Comparison of ENCODE assay signal across 2 cellular contexts in the genomic region with DNA sequence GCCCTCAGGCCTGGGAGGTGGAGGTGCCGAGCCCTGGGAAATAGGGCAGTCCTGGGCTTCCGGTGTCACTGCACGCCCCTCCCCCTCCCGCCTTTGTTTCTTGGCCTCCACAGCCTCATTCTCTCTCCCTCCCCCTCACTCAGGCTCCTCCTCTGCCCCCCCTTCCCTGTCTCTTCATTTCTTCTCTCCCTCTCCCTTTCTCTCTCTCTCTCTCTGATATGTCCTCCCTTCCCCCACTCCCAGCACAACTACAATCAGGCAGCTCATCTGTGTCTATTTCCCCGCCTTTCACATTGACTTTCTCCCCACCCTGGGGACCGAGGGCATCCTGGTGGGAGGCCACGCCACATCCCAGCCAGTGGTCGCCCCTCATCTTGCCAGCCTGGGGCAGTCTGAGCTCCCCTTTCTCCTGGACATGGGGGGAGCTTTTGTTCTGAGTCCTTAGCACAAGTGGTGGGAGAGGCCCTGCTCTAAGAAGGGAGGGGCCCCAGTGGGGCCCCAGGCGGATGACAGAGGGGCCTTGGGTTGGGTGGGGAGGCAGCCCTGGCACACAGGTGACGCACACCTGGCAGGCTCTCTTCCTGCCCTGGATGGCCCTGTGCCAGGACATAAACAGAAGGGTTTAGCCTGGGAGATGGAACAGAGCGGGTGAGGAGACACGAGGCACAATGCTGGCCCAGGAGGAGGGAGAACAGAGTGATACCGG.
TF ChIP-seq lines count a peak whose summit lies in the region.

No MANE protein-coding gene starts in this region.

TF ChIP-seq in K562, 482 proteins besides CTCF, POLR2A, EP300 and RAD21 (continued from another document and continues in another):
- TF ChIP-seq, protein P1, sequence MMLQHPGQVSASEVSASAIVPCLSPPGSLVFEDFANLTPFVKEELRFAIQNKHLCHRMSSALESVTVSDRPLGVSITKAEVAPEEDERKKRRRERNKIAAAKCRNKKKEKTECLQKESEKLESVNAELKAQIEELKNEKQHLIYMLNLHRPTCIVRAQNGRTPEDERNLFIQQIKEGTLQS (IDR thresholded peaks at IDR 0.05) = no peak
- TF ChIP-seq, protein P1 (CRISPR knock-in tag; conservative IDR thresholded peaks at IDR 0.05) = no peak
- TF ChIP-seq TBP (optimal IDR thresholded peaks at IDR 0.05; ENCODE audit: low read depth, low read length) (peak; percentile 38), ZNF282 (CRISPR knock-in tag; IDR thresholded peaks at IDR 0.05) (no peak), ETV5 (CRISPR knock-in tag; IDR thresholded peaks at IDR 0.05; ENCODE audit: low read depth) (no peak; the same call in 1 of the 2 replicates), ZNF586 (CRISPR knock-in tag; conservative IDR thresholded peaks at IDR 0.05) (no peak), ZNF165 (CRISPR knock-in tag; IDR thresholded peaks at IDR 0.05; ENCODE audit: borderline replicate concordance) (no peak), RFX1 (IDR thresholded peaks at IDR 0.05) (no peak), L3MBTL2 (IDR thresholded peaks at IDR 0.05) (no peak), PCBP1 (IDR thresholded peaks at IDR 0.05; ENCODE audit: low read depth, low read length, poor library complexity, severe bottlenecking) (no peak), ZBTB43 (CRISPR knock-in tag; IDR thresholded peaks at IDR 0.05) (no peak), PHTF2 (CRISPR knock-in tag; IDR thresholded peaks at IDR 0.05) (no peak), CXXC5 (CRISPR knock-in tag; IDR thresholded peaks at IDR 0.05) (no peak), JUNB (CRISPR knock-in tag; conservative IDR thresholded peaks at IDR 0.05) (no peak), ZNF354B (CRISPR knock-in tag; IDR thresholded peaks at IDR 0.05) (no peak), HES1 (IDR thresholded peaks at IDR 0.05; ENCODE audit: low read depth) (no peak), VEZF1 (CRISPR knock-in tag; IDR thresholded peaks at IDR 0.05) (peak; percentile 94), PRMT5 (CRISPR knock-in tag; IDR thresholded peaks at IDR 0.05) (no peak), SRSF7 (optimal IDR thresholded peaks at IDR 0.05; ENCODE audit: low read depth, low read length) (no peak), ARHGAP35 (IDR thresholded peaks at IDR 0.05; ENCODE audit: partially characterized antibody) (no peak)
- TF ChIP-seq, protein P2, sequence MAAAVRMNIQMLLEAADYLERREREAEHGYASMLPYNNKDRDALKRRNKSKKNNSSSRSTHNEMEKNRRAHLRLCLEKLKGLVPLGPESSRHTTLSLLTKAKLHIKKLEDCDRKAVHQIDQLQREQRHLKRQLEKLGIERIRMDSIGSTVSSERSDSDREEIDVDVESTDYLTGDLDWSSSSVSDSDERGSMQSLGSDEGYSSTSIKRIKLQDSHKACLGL (CRISPR knock-in tag; IDR thresholded peaks at IDR 0.05; ENCODE audit: borderline replicate concordance, poor library complexity, severe bottlenecking) = no peak
- TF ChIP-seq, protein P3, sequence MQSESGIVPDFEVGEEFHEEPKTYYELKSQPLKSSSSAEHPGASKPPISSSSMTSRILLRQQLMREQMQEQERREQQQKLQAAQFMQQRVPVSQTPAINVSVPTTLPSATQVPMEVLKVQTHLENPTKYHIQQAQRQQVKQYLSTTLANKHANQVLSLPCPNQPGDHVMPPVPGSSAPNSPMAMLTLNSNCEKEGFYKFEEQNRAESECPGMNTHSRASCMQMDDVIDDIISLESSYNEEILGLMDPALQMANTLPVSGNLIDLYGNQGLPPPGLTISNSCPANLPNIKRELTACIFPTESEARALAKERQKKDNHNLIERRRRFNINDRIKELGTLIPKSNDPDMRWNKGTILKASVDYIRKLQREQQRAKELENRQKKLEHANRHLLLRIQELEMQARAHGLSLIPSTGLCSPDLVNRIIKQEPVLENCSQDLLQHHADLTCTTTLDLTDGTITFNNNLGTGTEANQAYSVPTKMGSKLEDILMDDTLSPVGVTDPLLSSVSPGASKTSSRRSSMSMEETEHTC (IDR thresholded peaks at IDR 0.05) = no peak
- TF ChIP-seq, protein P4, sequence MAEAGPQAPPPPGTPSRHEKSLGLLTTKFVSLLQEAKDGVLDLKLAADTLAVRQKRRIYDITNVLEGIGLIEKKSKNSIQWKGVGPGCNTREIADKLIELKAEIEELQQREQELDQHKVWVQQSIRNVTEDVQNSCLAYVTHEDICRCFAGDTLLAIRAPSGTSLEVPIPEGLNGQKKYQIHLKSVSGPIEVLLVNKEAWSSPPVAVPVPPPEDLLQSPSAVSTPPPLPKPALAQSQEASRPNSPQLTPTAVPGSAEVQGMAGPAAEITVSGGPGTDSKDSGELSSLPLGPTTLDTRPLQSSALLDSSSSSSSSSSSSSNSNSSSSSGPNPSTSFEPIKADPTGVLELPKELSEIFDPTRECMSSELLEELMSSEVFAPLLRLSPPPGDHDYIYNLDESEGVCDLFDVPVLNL (CRISPR knock-in tag; IDR thresholded peaks at IDR 0.05; ENCODE audit: low read depth) = no peak

TF ChIP-seq in liver, 16 proteins besides CTCF, POLR2A, EP300 and RAD21 (continued from another document):
- TF ChIP-seq, protein P5, sequence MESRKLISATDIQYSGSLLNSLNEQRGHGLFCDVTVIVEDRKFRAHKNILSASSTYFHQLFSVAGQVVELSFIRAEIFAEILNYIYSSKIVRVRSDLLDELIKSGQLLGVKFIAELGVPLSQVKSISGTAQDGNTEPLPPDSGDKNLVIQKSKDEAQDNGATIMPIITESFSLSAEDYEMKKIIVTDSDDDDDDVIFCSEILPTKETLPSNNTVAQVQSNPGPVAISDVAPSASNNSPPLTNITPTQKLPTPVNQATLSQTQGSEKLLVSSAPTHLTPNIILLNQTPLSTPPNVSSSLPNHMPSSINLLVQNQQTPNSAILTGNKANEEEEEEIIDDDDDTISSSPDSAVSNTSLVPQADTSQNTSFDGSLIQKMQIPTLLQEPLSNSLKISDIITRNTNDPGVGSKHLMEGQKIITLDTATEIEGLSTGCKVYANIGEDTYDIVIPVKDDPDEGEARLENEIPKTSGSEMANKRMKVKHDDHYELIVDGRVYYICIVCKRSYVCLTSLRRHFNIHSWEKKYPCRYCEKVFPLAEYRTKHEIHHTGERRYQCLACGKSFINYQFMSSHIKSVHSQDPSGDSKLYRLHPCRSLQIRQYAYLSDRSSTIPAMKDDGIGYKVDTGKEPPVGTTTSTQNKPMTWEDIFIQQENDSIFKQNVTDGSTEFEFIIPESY (IDR thresholded peaks at IDR 0.05) = no peak
- TF ChIP-seq RXRA (IDR thresholded peaks at IDR 0.05) = no peak
- TF ChIP-seq GABPA (IDR thresholded peaks at IDR 0.05 in 1 of 2, conservative IDR thresholded peaks at IDR 0.05 in 1 of 2) = no peak
- TF ChIP-seq FOXA2 (IDR thresholded peaks at IDR 0.05) = no peak
- TF ChIP-seq REST (IDR thresholded peaks at IDR 0.05) = no peak
- no peak for TF ChIP-seq HNF4A (conservative IDR thresholded peaks at IDR 0.05)
